Comparison of ENCODE assay signal across 31 cellular contexts in genomic region chr20:9281770-9282169, GRCh38.
"Had no signal": no experiment of that assay in that cellular context is flagged by ENCODE, and none has a peak within 500 bp of the region (broad histone marks: within the 10 kb centered on the region; RNA-seq: fewer than 3 reads in every experiment).

No MANE protein-coding gene starts in this region.

- H3K36me3 ChIP-seq: adrenal gland, colonic mucosa, esophagus squamous epithelium, gastroesophageal sphincter, heart right ventricle had no signal

- FAIRE-seq: endometrium, endothelial cell of umbilical vein had no signal

- H3K4me3 ChIP-seq: adrenal gland, body of pancreas, colonic mucosa, esophagus squamous epithelium, gastroesophageal sphincter, heart right ventricle had no signal

- ATAC-seq: activated CD4-positive, alpha-beta T cell treated with anti-CD3 and anti-CD28 coated beads for 36 hours; activated CD8-positive, alpha-beta memory T cell treated with anti-CD3 and anti-CD28 coated beads, Interleukin-2, amount 10 ng/mL, durations not matched to agents 7 days and 5 days; activated CD8-positive, alpha-beta T cell treated with anti-CD3 and anti-CD28 coated beads, Interleukin-2, amount 10 ng/mL, durations not matched to agents 7 days and 5 days; activated naive CD8-positive, alpha-beta T cell treated with anti-CD3 and anti-CD28 coated beads, Interleukin-2, amount 50 U/mL, for 24 hours; body of pancreas; gastroesophageal sphincter; heart right ventricle; T-helper 17 cell had no signal

- DNase-seq: activated CD4-positive, alpha-beta memory T cell treated with anti-CD3 and anti-CD28 coated beads for 36 hours; activated CD4-positive, alpha-beta T cell treated with anti-CD3 and anti-CD28 coated beads for 36 hours; activated CD4-positive, alpha-beta T cell treated with anti-CD3 and anti-CD28 coated beads, Interleukin-2, amount 10 ng/mL, durations not matched to agents 24 days and 14 days; activated CD4-positive, CD25-positive, alpha-beta regulatory T cell; activated CD4-positive, CD25-positive, alpha-beta regulatory T cell treated with anti-CD3 and anti-CD28 coated beads, Interleukin-2, amount 50 U/mL, for 72 hours; activated CD8-positive, alpha-beta memory T cell treated with anti-CD3 and anti-CD28 coated beads, Interleukin-2, amount 10 ng/mL, durations not matched to agents 7 days and 5 days; activated CD8-positive, alpha-beta memory T cell treated with anti-CD3 and anti-CD28 coated beads, Interleukin-2, amount 50 U/mL, for 4 hours; activated CD8-positive, alpha-beta T cell treated with anti-CD3 and anti-CD28 coated beads, Interleukin-2, amount 10 ng/mL, durations not matched to agents 7 days and 5 days; activated effector memory CD4-positive, alpha-beta T cell treated with anti-CD3 and anti-CD28 coated beads, Interleukin-2, amount 50 U/mL, for 16 hours; activated naive CD4-positive, alpha-beta T cell treated with anti-CD3 and anti-CD28 coated beads for 36 hours; activated naive CD8-positive, alpha-beta T cell treated with anti-CD3 and anti-CD28 coated beads for 36 hours; activated naive CD8-positive, alpha-beta T cell treated with anti-CD3 and anti-CD28 coated beads, Interleukin-2, amount 50 U/mL, for 24 hours; activated T-cell treated with anti-CD3 and anti-CD28 coated beads, Interleukin-2, amount 50 U/mL, for 1 hour; activated T-cell treated with anti-CD3 and anti-CD28 coated beads, Interleukin-2, amount 50 U/mL, for 48 hours; adrenal gland; amygdala; aorta; body of pancreas; central memory CD4-positive, alpha-beta T cell; cerebellar nuclear complex; colonic mucosa; effector CD8-positive, alpha-beta T cell; esophagus squamous epithelium; foreskin melanocyte; heart right ventricle; T-helper 17 cell; T1000 had no signal

- H3K27ac ChIP-seq: adrenal gland, body of pancreas, colonic mucosa, epithelial cell of prostate, esophagus squamous epithelium, gastroesophageal sphincter had no signal

- H3K27me3 ChIP-seq: adrenal gland, body of pancreas, colonic mucosa, esophagus squamous epithelium, gastroesophageal sphincter, heart right ventricle had no signal

- H3K4me1 ChIP-seq: adrenal gland, body of pancreas, colonic mucosa had no signal

- H3K9me3 ChIP-seq: adrenal gland, body of pancreas, colonic mucosa, esophagus squamous epithelium, gastroesophageal sphincter, heart right ventricle had no signal
